21 cellular contexts compared by ENCODE assay signal in genomic region chr12:67760586-67761275, GRCh38.
DNase-seq lines count a peak whose midpoint lies in the region; FAIRE-seq and TF ChIP-seq lines count a peak whose summit lies in the region.
"Had no signal": no experiment of that assay in that cellular context is flagged by ENCODE, and none has a peak within 500 bp of the region (broad histone marks: within the 10 kb centered on the region; RNA-seq: fewer than 3 reads in every experiment).

No MANE protein-coding gene starts in this region.

- no peak for TF ChIP-seq CTCF in bronchial epithelial cell (IDR thresholded peaks at IDR 0.05; ENCODE audit: insufficient read depth, low read length, severe bottlenecking)

- H3K27me3 ChIP-seq in bronchial epithelial cell (ENCODE audit: control insufficient read depth, insufficient read depth, low read length): peaks cover 1% of the 10 kb centered on the region
- H3K27me3 ChIP-seq in mesenchymal stem cell (ENCODE audit: control insufficient read depth in 1 of 2, insufficient read depth in 1 of 2, low read length in 2 of 2): no peaks in the 10 kb centered on the region
- H3K27me3 ChIP-seq in MG63: no peaks in the 10 kb centered on the region
- H3K27me3 ChIP-seq: BLaER1 had no signal

- intact Hi-C loops in posterior cingulate gyrus (cut with DNase I): no loop called here

- FAIRE-seq in bronchial epithelial cell (lab: Jason Lieb, UNC): peak; percentile 77
- FAIRE-seq: A204.1, G401.6, GM12878, GM18507, K562 had no signal

- no peak overlapping the region for H3K27ac ChIP-seq in mesenchymal stem cell (ENCODE audit: low read length, poor library complexity, severe bottlenecking)
- H3K27ac ChIP-seq: BLaER1, PC-9 had no signal

- H3K9ac ChIP-seq in mesenchymal stem cell (ENCODE audit: low read length): no peak overlapping the region
- H3K9ac ChIP-seq: BLaER1 had no signal

- H3K4me2 ChIP-seq in mesenchymal stem cell (ENCODE audit: low read length, poor library complexity, severe bottlenecking): peak overlapping the region; percentile 29
- H3K4me2 ChIP-seq: BLaER1, PC-9 had no signal

- no peak overlapping the region for H2BK5ac ChIP-seq in mesenchymal stem cell (ENCODE audit: low read depth, low read length, poor library complexity, severe bottlenecking)

- H2BK15ac ChIP-seq in mesenchymal stem cell (ENCODE audit: low read depth, poor library complexity, severe bottlenecking): peak overlapping the region; percentile 4

- peak overlapping the region; percentile 6 to 77 for H2BK12ac ChIP-seq in mesenchymal stem cell (ENCODE audit: low read length in 2 of 2)

- H3K27ac Mint-ChIP-seq in activated naive CD8-positive, alpha-beta T cell: peak overlapping the region; percentile 41
- H3K27ac Mint-ChIP-seq in activated naive CD8-positive, alpha-beta T cell treated with anti-CD3 and anti-CD28 coated beads for 36 hours: no peak overlapping the region
- H3K27ac Mint-ChIP-seq: CD8-positive, alpha-beta T cell had no signal

- peak overlapping the region in 1 of 2 experiments; percentile 30 for H3K18ac ChIP-seq in mesenchymal stem cell (ENCODE audit: low read depth in 1 of 2, low read length in 2 of 2)

- H3K4ac ChIP-seq in mesenchymal stem cell (ENCODE audit: low read depth in 1 of 2, low read length in 2 of 2): peak overlapping the region; percentile 19 to 65

- no peaks in the 10 kb centered on the region for H3K79me1 ChIP-seq in mesenchymal stem cell (replicated peaks; ENCODE audit: low read length, poor library complexity, severe bottlenecking)

- H3K4me1 ChIP-seq in mesenchymal stem cell (ENCODE audit: control insufficient read depth, insufficient read depth, low read depth, low read length): no peaks in the 10 kb centered on the region
- H3K4me1 ChIP-seq: BLaER1 had no signal

- no peaks in the 10 kb centered on the region for H3K36me3 ChIP-seq in bronchial epithelial cell (ENCODE audit: control insufficient read depth, insufficient read depth, low read length)
- H3K36me3 ChIP-seq in mesenchymal stem cell (ENCODE audit: control insufficient read depth in 1 of 2, insufficient read depth in 2 of 2, low read depth in 1 of 2, low read length in 2 of 2): no peaks in the 10 kb centered on the region
- H3K36me3 ChIP-seq in MG63: no peaks in the 10 kb centered on the region
- H3K36me3 ChIP-seq: BLaER1 had no signal

- no peak overlapping the region for H2BK120ac ChIP-seq in mesenchymal stem cell (ENCODE audit: low read depth, low read length)

- WGBS in mesenchymal stem cell: 94% methylated on average over 7 of the region's 7 CpGs

- H3K4me3 ChIP-seq in bronchial epithelial cell (ENCODE audit: low read depth, low read length): no peak overlapping the region
- no peak overlapping the region for H3K4me3 ChIP-seq in mesenchymal stem cell (ENCODE audit: insufficient read depth in 1 of 2, low read depth in 1 of 2, low read length in 2 of 2)
- no peak overlapping the region for H3K4me3 ChIP-seq in MG63
- H3K4me3 ChIP-seq: BLaER1, GM12878, K562, PC-9 had no signal

- H3K27me3 Mint-ChIP-seq in activated naive CD8-positive, alpha-beta T cell: no peaks in the 10 kb centered on the region
- no peaks in the 10 kb centered on the region for H3K27me3 Mint-ChIP-seq in activated naive CD8-positive, alpha-beta T cell treated with anti-CD3 and anti-CD28 coated beads for 36 hours

- H3K36me3 Mint-ChIP-seq in activated naive CD8-positive, alpha-beta T cell: peaks cover 6% of the 10 kb centered on the region
- peaks cover 5% of the 10 kb centered on the region for H3K36me3 Mint-ChIP-seq in activated naive CD8-positive, alpha-beta T cell treated with anti-CD3 and anti-CD28 coated beads for 36 hours
- H3K36me3 Mint-ChIP-seq: CD8-positive, alpha-beta T cell had no signal

- no peak overlapping the region for H4K8ac ChIP-seq in mesenchymal stem cell (ENCODE audit: low read length)

- H3K9me3 ChIP-seq in mesenchymal stem cell (ENCODE audit: control insufficient read depth, low read length) (no peaks in the 10 kb centered on the region), MG63 (no peaks in the 10 kb centered on the region)
- H3K9me3 ChIP-seq: BLaER1 had no signal

- peaks cover 22% of the 10 kb centered on the region for H3K4me1 Mint-ChIP-seq in activated naive CD8-positive, alpha-beta T cell (ENCODE audit: low read depth)
- peaks cover 22% of the 10 kb centered on the region for H3K4me1 Mint-ChIP-seq in activated naive CD8-positive, alpha-beta T cell treated with anti-CD3 and anti-CD28 coated beads for 36 hours

- H2AFZ ChIP-seq in mesenchymal stem cell (ENCODE audit: low read depth, low read length): no peak overlapping the region
- H2AFZ ChIP-seq: PC-9 had no signal

- no peak overlapping the region for H3K23ac ChIP-seq in mesenchymal stem cell (ENCODE audit: low read length in 2 of 2)

- H3K14ac ChIP-seq in mesenchymal stem cell (ENCODE audit: low read length in 2 of 2): no peak overlapping the region

- no peak for DNase-seq in activated naive CD8-positive, alpha-beta T cell treated with anti-CD3 and anti-CD28 coated beads for 36 hours
- DNase-seq in bronchial epithelial cell (ENCODE audit: low read depth) (no peak), mesenchymal stem cell (peak; percentile 18), NCI-H2029 treated with DMSO at 0.1 percent for 48 hours (lab: John Stamatoyannopoulos, UW) (no peak), MG63 (no peak), posterior cingulate gyrus (no peak)
- DNase-seq: CD8-positive, alpha-beta T cell; DMS79; HCEC 1CT; NCI-H1436; NCI-H2081; NCI-H510A treated with DMSO at 0.1 percent for 48 hours; NCI-H82; PC-9 had no signal

- H4K91ac ChIP-seq in mesenchymal stem cell (ENCODE audit: low read length): no peak overlapping the region

- H3K4me3 Mint-ChIP-seq in activated naive CD8-positive, alpha-beta T cell: no peak overlapping the region
- H3K4me3 Mint-ChIP-seq in activated naive CD8-positive, alpha-beta T cell treated with anti-CD3 and anti-CD28 coated beads for 36 hours: no peak overlapping the region
- H3K4me3 Mint-ChIP-seq: CD8-positive, alpha-beta T cell had no signal

- peaks cover 3% of the 10 kb centered on the region for H3K9me3 Mint-ChIP-seq in activated naive CD8-positive, alpha-beta T cell (ENCODE audit: low read depth)
- peaks cover 4% of the 10 kb centered on the region for H3K9me3 Mint-ChIP-seq in activated naive CD8-positive, alpha-beta T cell treated with anti-CD3 and anti-CD28 coated beads for 36 hours
- H3K9me3 Mint-ChIP-seq: CD8-positive, alpha-beta T cell had no signal

- H2AK5ac ChIP-seq in mesenchymal stem cell (ENCODE audit: low read length, severe bottlenecking): no peak overlapping the region
